17 cellular contexts compared by ENCODE assay signal in genomic region chr4:82491251-82491960, GRCh38.
DNase-seq lines count a peak whose midpoint lies in the region; ATAC-seq and TF ChIP-seq lines count a peak whose summit lies in the region.
"Had no signal": no experiment of that assay in that cellular context is flagged by ENCODE, and none has a peak within 500 bp of the region (broad histone marks: within the 10 kb centered on the region; RNA-seq: fewer than 3 reads in every experiment).

No MANE protein-coding gene starts in this region.

- peak; percentile 17 for DNase-seq in NCI-H2107 treated with DMSO at 0.1 percent for 48 hours (lab: John Stamatoyannopoulos, UW; ENCODE audit: unreplicated experiment)
- no peak for DNase-seq in NCI-H2107 (lab: John Stamatoyannopoulos, UW)
- peak; percentile 88 for DNase-seq in NCI-H1105 treated with DMSO at 0.1 percent for 48 hours (lab: John Stamatoyannopoulos, UW)
- peak; percentile 46 for DNase-seq in NCI-H774 (lab: John Stamatoyannopoulos, UW)
- DNase-seq in nephron progenitor cell, result no peak
- no peak for DNase-seq in pons (ENCODE audit: low spot score)
- no peak for DNase-seq in endothelial cell (ENCODE audit: low spot score)
- DNase-seq: activated CD4-positive, alpha-beta T cell treated with anti-CD3 and anti-CD28 coated beads for 4 hours; activated CD8-positive, alpha-beta memory T cell treated with anti-CD3 and anti-CD28 coated beads, Interleukin-2, amount 50 U/mL, for 48 hours; activated naive CD4-positive, alpha-beta T cell treated with Interleukin-2 at 50 U/mL for 16 hours; heart right ventricle; IMR-90; nucleus accumbens; stimulated activated CD4-positive, alpha-beta T cell treated with anti-CD3 and anti-CD28 coated beads, Interleukin-4, amount 100 ng/mL, for 1 hour; T1000 had no signal

- H3K36me3 Mint-ChIP-seq in nephron progenitor cell (ENCODE audit: low read depth) (peaks cover 28% of the 10 kb centered on the region), endothelial cell (ENCODE audit: low read depth, unreplicated experiment) (no peaks in the 10 kb centered on the region)

- H3K4me1 Mint-ChIP-seq in nephron progenitor cell (peaks cover 17% of the 10 kb centered on the region), endothelial cell (ENCODE audit: unreplicated experiment) (no peaks in the 10 kb centered on the region)

- H3K4me3 Mint-ChIP-seq in nephron progenitor cell, result no peak overlapping the region
- H3K4me3 Mint-ChIP-seq in endothelial cell (ENCODE audit: unreplicated experiment), result no peak overlapping the region

- H3K9me3 Mint-ChIP-seq in nephron progenitor cell, result no peaks in the 10 kb centered on the region
- H3K9me3 Mint-ChIP-seq in endothelial cell (ENCODE audit: unreplicated experiment), result no peaks in the 10 kb centered on the region

- TF ChIP-seq CTCF in nephron progenitor cell (IDR thresholded peaks at IDR 0.05) (no peak), endothelial cell (IDR thresholded peaks at IDR 0.05; ENCODE audit: unreplicated experiment) (no peak)

- H3K27me3 Mint-ChIP-seq in nephron progenitor cell (ENCODE audit: low read depth, poor library complexity) (no peaks in the 10 kb centered on the region), endothelial cell (ENCODE audit: unreplicated experiment) (no peaks in the 10 kb centered on the region)

- no peak for ATAC-seq in HG03108 (IDR thresholded peaks at IDR 0.05; ENCODE audit: unreplicated experiment)
- ATAC-seq: A549 had no signal

- H3K27ac Mint-ChIP-seq in nephron progenitor cell (peak overlapping the region; percentile 72), endothelial cell (ENCODE audit: unreplicated experiment) (no peak overlapping the region)

Comparison
In these comparisons a context has a peak if more than half of its experiments do, and no peak if none do; other contexts are left out.
1. DNase-seq: peak in NCI-H2107 treated with DMSO at 0.1 percent for 48 hours (single experiment), NCI-H1105 treated with DMSO at 0.1 percent for 48 hours (single experiment) and NCI-H774 (single experiment); none in NCI-H2107 (single experiment), nephron progenitor cell (single experiment), pons (single experiment) and endothelial cell (single experiment).